1 cellular context compared by ENCODE assay signal in genomic region chr14:63642229-63642611, GRCh38.
TF ChIP-seq lines count a peak whose summit lies in the region.

No MANE protein-coding gene starts in this region.

TF ChIP-seq in endothelial cell of umbilical vein, 7 proteins besides CTCF, POLR2A, EP300 and RAD21:
- TF ChIP-seq POLR2AphosphoS5 (IDR thresholded peaks at IDR 0.05; ENCODE audit: insufficient read depth, low read depth, low read length) (no peak), EZH2 (IDR thresholded peaks at IDR 0.05; ENCODE audit: borderline replicate concordance, low read depth, low read length, severe bottlenecking) (no peak), JUN (IDR thresholded peaks at IDR 0.05; ENCODE audit: borderline replicate concordance, insufficient read depth, insufficient read length, low read depth) (no peak), MYC (IDR thresholded peaks at IDR 0.05; ENCODE audit: low read depth, low read length) (no peak), FOS (IDR thresholded peaks at IDR 0.05; ENCODE audit: borderline replicate concordance, insufficient read depth, low read length) (no peak), GATA2 (IDR thresholded peaks at IDR 0.05; ENCODE audit: insufficient read depth, insufficient read length, low read depth, low read length) (no peak), MAX (IDR thresholded peaks at IDR 0.05; ENCODE audit: insufficient read depth, insufficient read length) (no peak)
TF ChIP-seq in endothelial cell of umbilical vein: peak in this region for 0.
